ENCODE assay signal across 18 cellular contexts in genomic region chr5:53118879-53119278, GRCh38.
"Had no signal": no experiment of that assay in that cellular context is flagged by ENCODE, and none has a peak within 500 bp of the region (broad histone marks: within the 10 kb centered on the region; RNA-seq: fewer than 3 reads in every experiment).

No MANE protein-coding gene starts in this region.

- ATAC-seq: foreskin keratinocyte, gastroesophageal sphincter, heart left ventricle, left cardiac atrium, left lung, left ventricle myocardium superior, lower lobe of right lung, mucosa of descending colon had no signal

- H3K79me2 ChIP-seq: hepatocyte had no signal

- H3K4me1 ChIP-seq: colonic mucosa, esophagus muscularis mucosa, foreskin keratinocyte, gastroesophageal sphincter, heart left ventricle, left lung, lower lobe of right lung had no signal

- H3K27ac ChIP-seq: colonic mucosa, esophagus muscularis mucosa, foreskin keratinocyte, gastroesophageal sphincter, heart left ventricle, hepatocyte, left lung, lower lobe of right lung had no signal

- H3K27ac Mint-ChIP-seq: dendritic cell treated with granulocyte-macrophage colony-stimulating factor and Interleukin-4, amounts not matched to agents 40 ng/mL and 50 ng/mL, for 4 days; mesothelial cell of epicardium; naive B cell had no signal

- H2AFZ ChIP-seq: hepatocyte had no signal

- H3K36me3 Mint-ChIP-seq: mesothelial cell of epicardium, naive B cell had no signal

- H3K4me1 Mint-ChIP-seq: mesothelial cell of epicardium, naive B cell had no signal

- H3K27me3 ChIP-seq: colonic mucosa, esophagus muscularis mucosa, foreskin keratinocyte, gastroesophageal sphincter, heart left ventricle, hepatocyte, left lung had no signal

- H3K36me3 ChIP-seq: colonic mucosa, esophagus muscularis mucosa, gastroesophageal sphincter, left lung, lower lobe of right lung had no signal

- H3K9me3 Mint-ChIP-seq: dendritic cell treated with granulocyte-macrophage colony-stimulating factor and Interleukin-4, amounts not matched to agents 40 ng/mL and 50 ng/mL, for 4 days; mesothelial cell of epicardium; naive B cell had no signal

- H3K4me3 Mint-ChIP-seq: dendritic cell treated with granulocyte-macrophage colony-stimulating factor and Interleukin-4, amounts not matched to agents 40 ng/mL and 50 ng/mL, for 4 days; mesothelial cell of epicardium had no signal

- H3K4me2 ChIP-seq: hepatocyte had no signal

- DNase-seq: colonic mucosa; cortex of kidney; effector CD4-positive, alpha-beta T cell; effector memory CD4-positive, alpha-beta T cell; foreskin keratinocyte; heart left ventricle; left cardiac atrium; left lung; left ventricle myocardium superior; lower lobe of right lung; mesenchymal stem cell; mucosa of descending colon; naive B cell had no signal

- H3K9me3 ChIP-seq: colonic mucosa, esophagus muscularis mucosa, gastroesophageal sphincter, heart left ventricle, left lung, lower lobe of right lung, mucosa of descending colon had no signal

- H3K4me3 ChIP-seq: colonic mucosa, esophagus muscularis mucosa, gastroesophageal sphincter, heart left ventricle, hepatocyte, left lung, lower lobe of right lung, mucosa of descending colon had no signal
